Comparison of ENCODE assay signal across 19 cellular contexts in genomic region chr7:19305698-19306097, GRCh38.
DNase-seq lines count a peak whose midpoint lies in the region; ATAC-seq and TF ChIP-seq lines count a peak whose summit lies in the region.
"Had no signal": no experiment of that assay in that cellular context is flagged by ENCODE, and none has a peak within 500 bp of the region (broad histone marks: within the 10 kb centered on the region; RNA-seq: fewer than 3 reads in every experiment).

No MANE protein-coding gene starts in this region.

- peaks cover 29% of the 10 kb centered on the region for H3K4me1 Mint-ChIP-seq in mesothelial cell of epicardium
- H3K4me1 Mint-ChIP-seq: activated CD4-positive, alpha-beta T cell treated with anti-CD3 and anti-CD28 coated beads, Interleukin-2, amount 10 ng/mL, durations not matched to agents 24 days and 14 days; stimulated activated naive B cell treated with anti-CD40 and anti-IgM and Interleukin-4, amounts not matched to agents 10 μg/mL and 1 μg/mL and 100 μg/mL, for 72 hours had no signal

- H3K36me3 Mint-ChIP-seq in mesothelial cell of epicardium = no peaks in the 10 kb centered on the region
- H3K36me3 Mint-ChIP-seq: activated naive CD8-positive, alpha-beta T cell; stimulated activated naive B cell treated with anti-CD40 and anti-IgM and Interleukin-4, amounts not matched to agents 10 μg/mL and 1 μg/mL and 100 μg/mL, for 72 hours had no signal

- H3K4me3 ChIP-seq in H7 (ENCODE audit: insufficient read depth, low read depth, low read length) = no peak overlapping the region
- H3K4me3 ChIP-seq: SJCRH30, skin epidermis, uterus had no signal

- H3K27me3 Mint-ChIP-seq in mesothelial cell of epicardium (ENCODE audit: low read depth) = no peaks in the 10 kb centered on the region
- H3K27me3 Mint-ChIP-seq: activated CD4-positive, alpha-beta T cell treated with anti-CD3 and anti-CD28 coated beads, Interleukin-2, amount 10 ng/mL, durations not matched to agents 24 days and 14 days; activated naive CD8-positive, alpha-beta T cell; stimulated activated naive B cell treated with anti-CD40 and anti-IgM and Interleukin-4, amounts not matched to agents 10 μg/mL and 1 μg/mL and 100 μg/mL, for 72 hours had no signal

- ATAC-seq in GM18519 (IDR thresholded peaks at IDR 0.05; ENCODE audit: low FRiP score, unreplicated experiment) (peak; percentile 58), GM21619 (IDR thresholded peaks at IDR 0.05; ENCODE audit: unreplicated experiment) (peak; percentile 56), HG03280 (IDR thresholded peaks at IDR 0.05; ENCODE audit: unreplicated experiment) (peak; percentile 50)
- ATAC-seq: HCT116; PC-3; stimulated activated naive B cell treated with anti-CD40 and anti-IgM and Interleukin-4, amounts not matched to agents 10 μg/mL and 1 μg/mL and 100 μg/mL, for 72 hours had no signal

- no peak overlapping the region for H3K4me3 Mint-ChIP-seq in mesothelial cell of epicardium
- H3K4me3 Mint-ChIP-seq: activated CD4-positive, alpha-beta T cell treated with anti-CD3 and anti-CD28 coated beads, Interleukin-2, amount 10 ng/mL, durations not matched to agents 24 days and 14 days; activated naive CD8-positive, alpha-beta T cell; stimulated activated naive B cell treated with anti-CD40 and anti-IgM and Interleukin-4, amounts not matched to agents 10 μg/mL and 1 μg/mL and 100 μg/mL, for 72 hours; T-helper 1 cell treated with Interleukin-12 subunit alpha and Interleukin-12 subunit beta and Interleukin-4 antibody, amounts not matched to agents 30 μg/mL and 1 μg/mL, for 36 hours had no signal

- no peak for TF ChIP-seq CTCF in mesothelial cell of epicardium (IDR thresholded peaks at IDR 0.05; ENCODE audit: unreplicated experiment)

- no peaks in the 10 kb centered on the region for H3K9me3 Mint-ChIP-seq in mesothelial cell of epicardium
- H3K9me3 Mint-ChIP-seq: activated CD4-positive, alpha-beta T cell treated with anti-CD3 and anti-CD28 coated beads, Interleukin-2, amount 10 ng/mL, durations not matched to agents 24 days and 14 days; stimulated activated naive B cell treated with anti-CD40 and anti-IgM and Interleukin-4, amounts not matched to agents 10 μg/mL and 1 μg/mL and 100 μg/mL, for 72 hours; T-helper 1 cell treated with Interleukin-12 subunit alpha and Interleukin-12 subunit beta and Interleukin-4 antibody, amounts not matched to agents 30 μg/mL and 1 μg/mL, for 36 hours had no signal

- peak overlapping the region; percentile 3 for H3K27ac Mint-ChIP-seq in mesothelial cell of epicardium
- H3K27ac Mint-ChIP-seq: activated CD4-positive, alpha-beta T cell treated with anti-CD3 and anti-CD28 coated beads, Interleukin-2, amount 10 ng/mL, durations not matched to agents 24 days and 14 days; activated naive CD8-positive, alpha-beta T cell; stimulated activated naive B cell treated with anti-CD40 and anti-IgM and Interleukin-4, amounts not matched to agents 10 μg/mL and 1 μg/mL and 100 μg/mL, for 72 hours; T-helper 1 cell treated with Interleukin-12 subunit alpha and Interleukin-12 subunit beta and Interleukin-4 antibody, amounts not matched to agents 30 μg/mL and 1 μg/mL, for 36 hours had no signal

- no peaks in the 10 kb centered on the region for H3K27me3 ChIP-seq in H7 (ENCODE audit: control insufficient read depth, insufficient read depth, low read length)
- H3K27me3 ChIP-seq: neutrophil, SJCRH30, uterus had no signal

- no peaks in the 10 kb centered on the region for H3K36me3 ChIP-seq in H7 (replicated peaks; ENCODE audit: control insufficient read depth, insufficient read depth, low read length)
- H3K36me3 ChIP-seq: neutrophil, SJCRH30, uterus had no signal

- DNase-seq in mesothelial cell of epicardium (ENCODE audit: low spot score in 2 of 2, unreplicated experiment in 2 of 2) (no peak), cerebellar cortex (ENCODE audit: low spot score) (no peak), putamen (ENCODE audit: low spot score) (no peak), H7 (no peak)
- DNase-seq: activated CD4-positive, alpha-beta T cell treated with anti-CD3 and anti-CD28 coated beads, Interleukin-2, amount 10 ng/mL, durations not matched to agents 24 days and 14 days; cerebellar nuclear complex; NCI-H2171; PC-3; SJCRH30; stimulated activated naive B cell treated with anti-CD40 and anti-IgM and Interleukin-4, amounts not matched to agents 10 μg/mL and 1 μg/mL and 100 μg/mL, for 72 hours; uterus had no signal
